ENCODE assay signal across 30 cellular contexts in genomic region chr9:14379280-14379679, GRCh38.
"Had no signal": no experiment of that assay in that cellular context is flagged by ENCODE, and none has a peak within 500 bp of the region (broad histone marks: within the 10 kb centered on the region; RNA-seq: fewer than 3 reads in every experiment).

No MANE protein-coding gene starts in this region.

- H3K27me3 Mint-ChIP-seq: activated CD8-positive, alpha-beta memory T cell treated with anti-CD3 and anti-CD28 coated beads, Interleukin-2, amount 10 ng/mL, durations not matched to agents 7 days and 5 days; activated naive CD8-positive, alpha-beta T cell; central memory CD8-positive, alpha-beta T cell; dendritic cell treated with granulocyte-macrophage colony-stimulating factor and Interleukin-4, amounts not matched to agents 40 ng/mL and 50 ng/mL, for 4 days had no signal

- ATAC-seq: activated CD4-positive, CD25-positive, alpha-beta regulatory T cell treated with anti-CD3 and anti-CD28 coated beads, Interleukin-2, amount 50 U/mL, for 24 hours; activated CD8-positive, alpha-beta memory T cell treated with anti-CD3 and anti-CD28 coated beads, Interleukin-2, amount 10 ng/mL, durations not matched to agents 7 days and 5 days; activated CD8-positive, alpha-beta T cell treated with anti-CD3 and anti-CD28 coated beads, Interleukin-2, amount 10 ng/mL, durations not matched to agents 7 days and 5 days; esophagus mucosa had no signal

- H3K36me3 ChIP-seq: brain microvascular endothelial cell, WERI-Rb-1 had no signal

- H3K27me3 ChIP-seq: brain microvascular endothelial cell, dorsolateral prefrontal cortex had no signal

- H3K4me3 Mint-ChIP-seq: activated B cell treated with CpG ODN at 0.5 μM for 24 hours; activated CD4-positive, alpha-beta memory T cell treated with anti-CD3 and anti-CD28 coated beads for 36 hours; activated CD8-positive, alpha-beta memory T cell treated with anti-CD3 and anti-CD28 coated beads, Interleukin-2, amount 10 ng/mL, durations not matched to agents 7 days and 5 days; activated CD8-positive, alpha-beta T cell treated with anti-CD3 and anti-CD28 coated beads, Interleukin-2, amount 10 ng/mL, durations not matched to agents 7 days and 5 days; activated naive CD8-positive, alpha-beta T cell; activated T-helper 1 cell treated with anti-CD3 and anti-CD28 coated beads, Interleukin-12 subunit alpha, Interleukin-12 subunit beta, Interleukin-2, Interleukin-4 antibody, amounts not matched to agents 30 ng/mL and 10 ng/mL and 1 ng/mL, durations not matched to agents 14 hours and 24 hours and 36 hours; central memory CD8-positive, alpha-beta T cell; dendritic cell treated with granulocyte-macrophage colony-stimulating factor and Interleukin-4, amounts not matched to agents 40 ng/mL and 50 ng/mL, for 4 days; endodermal cell; T-helper 2 cell treated with Interferon-gamma antibody and Interleukin-4, amounts not matched to agents 5 μg/mL and 100 μg/mL, for 36 hours had no signal

- H3K36me3 Mint-ChIP-seq: activated CD4-positive, alpha-beta memory T cell treated with anti-CD3 and anti-CD28 coated beads for 36 hours; activated CD8-positive, alpha-beta memory T cell treated with anti-CD3 and anti-CD28 coated beads, Interleukin-2, amount 10 ng/mL, durations not matched to agents 7 days and 5 days; activated naive CD8-positive, alpha-beta T cell had no signal

- H3K27ac Mint-ChIP-seq: activated B cell treated with CpG ODN at 0.5 μM for 24 hours; activated CD4-positive, alpha-beta memory T cell treated with anti-CD3 and anti-CD28 coated beads for 36 hours; activated CD8-positive, alpha-beta memory T cell treated with anti-CD3 and anti-CD28 coated beads, Interleukin-2, amount 10 ng/mL, durations not matched to agents 7 days and 5 days; activated CD8-positive, alpha-beta T cell treated with anti-CD3 and anti-CD28 coated beads, Interleukin-2, amount 10 ng/mL, durations not matched to agents 7 days and 5 days; activated naive CD8-positive, alpha-beta T cell; activated T-helper 1 cell treated with anti-CD3 and anti-CD28 coated beads, Interleukin-12 subunit alpha, Interleukin-12 subunit beta, Interleukin-2, Interleukin-4 antibody, amounts not matched to agents 30 ng/mL and 10 ng/mL and 1 ng/mL, durations not matched to agents 14 hours and 24 hours and 36 hours; dendritic cell treated with granulocyte-macrophage colony-stimulating factor and Interleukin-4, amounts not matched to agents 40 ng/mL and 50 ng/mL, for 4 days; endodermal cell; T-helper 2 cell treated with Interferon-gamma antibody and Interleukin-4, amounts not matched to agents 5 μg/mL and 100 μg/mL, for 36 hours had no signal

- DNase-seq: activated B cell treated with CpG ODN at 0.5 μM for 24 hours; activated CD4-positive, alpha-beta memory T cell treated with anti-CD3 and anti-CD28 coated beads for 36 hours; activated CD4-positive, alpha-beta T cell treated with anti-CD3 and anti-CD28 coated beads for 48 hours; activated CD8-positive, alpha-beta memory T cell treated with anti-CD3 and anti-CD28 coated beads, Interleukin-2, amount 10 ng/mL, durations not matched to agents 7 days and 5 days; activated CD8-positive, alpha-beta memory T cell treated with anti-CD3 and anti-CD28 coated beads, Interleukin-2, amount 50 U/mL, for 4 hours; activated CD8-positive, alpha-beta T cell treated with anti-CD3 and anti-CD28 coated beads, Interleukin-2, amount 10 ng/mL, durations not matched to agents 7 days and 5 days; activated gamma-delta T cell; activated naive CD4-positive, alpha-beta T cell; activated naive CD4-positive, alpha-beta T cell treated with anti-CD3 and anti-CD28 coated beads, Interleukin-2, amount 50 U/mL, for 16 hours; activated T-cell treated with anti-CD3 and anti-CD28 coated beads, Interleukin-2, amount 50 U/mL, for 1 hour; activated T-cell treated with anti-CD3 and anti-CD28 coated beads, Interleukin-2, amount 50 U/mL, for 48 hours; amniotic stem cell; anterior cingulate cortex; brain microvascular endothelial cell; dorsolateral prefrontal cortex; effector memory CD4-positive, alpha-beta T cell; endodermal cell; foreskin fibroblast; head of caudate nucleus; hippocampal formation; T1000; WERI-Rb-1 had no signal

- H3K4me3 ChIP-seq: coronary artery, dorsolateral prefrontal cortex had no signal

- H3K27ac ChIP-seq: brain microvascular endothelial cell, coronary artery, dorsolateral prefrontal cortex, WERI-Rb-1 had no signal

- H3K9me3 Mint-ChIP-seq: activated B cell treated with CpG ODN at 0.5 μM for 24 hours; activated CD4-positive, alpha-beta memory T cell treated with anti-CD3 and anti-CD28 coated beads for 36 hours; activated T-helper 1 cell treated with anti-CD3 and anti-CD28 coated beads, Interleukin-12 subunit alpha, Interleukin-12 subunit beta, Interleukin-2, Interleukin-4 antibody, amounts not matched to agents 30 ng/mL and 10 ng/mL and 1 ng/mL, durations not matched to agents 14 hours and 24 hours and 36 hours; central memory CD8-positive, alpha-beta T cell; dendritic cell treated with granulocyte-macrophage colony-stimulating factor and Interleukin-4, amounts not matched to agents 40 ng/mL and 50 ng/mL, for 4 days; T-helper 2 cell treated with Interferon-gamma antibody and Interleukin-4, amounts not matched to agents 5 μg/mL and 100 μg/mL, for 36 hours had no signal

- H3K4me1 Mint-ChIP-seq: activated B cell treated with CpG ODN at 0.5 μM for 24 hours; activated CD8-positive, alpha-beta memory T cell treated with anti-CD3 and anti-CD28 coated beads, Interleukin-2, amount 10 ng/mL, durations not matched to agents 7 days and 5 days; central memory CD8-positive, alpha-beta T cell had no signal
